Comparison of ENCODE assay signal across 32 cellular contexts in genomic region chr5:127702434-127702833, GRCh38. TPM values are rescaled to one million over a fixed set of nuclear protein-coding genes. Genes with fewer than 3 reads are reported as not detected.
"Had no signal": no experiment of that assay in that cellular context is flagged by ENCODE, and none has a peak within 500 bp of the region (broad histone marks: within the 10 kb centered on the region; RNA-seq: fewer than 3 reads in every experiment).

No MANE protein-coding gene starts in this region.

- H3K4me1 ChIP-seq: Peyer's patch had no signal

- H3K4me3 Mint-ChIP-seq: activated B cell treated with CpG ODN at 0.5 μM for 24 hours; activated CD4-positive, alpha-beta memory T cell treated with anti-CD3 and anti-CD28 coated beads for 36 hours; activated naive CD4-positive, alpha-beta T cell treated with anti-CD3 and anti-CD28 coated beads, Interleukin-2, amount 10 ng/mL, durations not matched to agents 7 days and 5 days; activated naive CD8-positive, alpha-beta T cell; activated naive CD8-positive, alpha-beta T cell treated with anti-CD3 and anti-CD28 coated beads, Interleukin-2, amount 50 U/mL, for 24 hours; brain had no signal

- H3K9me3 ChIP-seq: MG63, Peyer's patch had no signal

- H3K27ac ChIP-seq: Peyer's patch had no signal

- DNase-seq: activated B cell treated with CpG ODN at 0.5 μM for 24 hours; activated CD4-positive, alpha-beta memory T cell treated with anti-CD3 and anti-CD28 coated beads for 36 hours; activated CD4-positive, alpha-beta T cell treated with anti-CD3 and anti-CD28 coated beads for 4 hours; activated CD4-positive, alpha-beta T cell treated with anti-CD3 and anti-CD28 coated beads, Interleukin-2, amount 50 U/mL, for 1 hour; activated CD4-positive, CD25-positive, alpha-beta regulatory T cell treated with anti-CD3 and anti-CD28 coated beads, Interleukin-2, amount 50 U/mL, for 72 hours; activated CD8-positive, alpha-beta memory T cell treated with anti-CD3 and anti-CD28 coated beads, Interleukin-2, amount 50 U/mL, for 4 hours; activated effector memory CD4-positive, alpha-beta T cell treated with Interleukin-2 at 50 U/mL for 16 hours; activated naive CD4-positive, alpha-beta T cell treated with anti-CD3 and anti-CD28 coated beads, Interleukin-2, amount 10 ng/mL, durations not matched to agents 7 days and 5 days; activated naive CD8-positive, alpha-beta T cell treated with anti-CD3 and anti-CD28 coated beads, Interleukin-2, amount 50 U/mL, for 24 hours; activated T-cell treated with anti-CD3 and anti-CD28 coated beads for 4 hours; activated T-cell treated with anti-CD3 and anti-CD28 coated beads, Interleukin-2, amount 50 U/mL, for 48 hours; Kasumi-1; KG1; MG63; NCI-H1048; NCI-H1105 treated with DMSO at 0.1 percent for 48 hours; NCI-H1436; NCI-H1694 treated with DMSO at 0.1 percent for 48 hours; NCI-H2029; NCI-H345; NCI-H526; NCI-H748 treated with DMSO at 0.1 percent for 48 hours; NK-92 treated with Interleukin-12 subunit alpha and Interleukin-12 subunit beta, amount 100 ng/mL, for 24 hours; PC-3; Peyer's patch; RPMI8226; SW 1271; T-helper 1 cell; T-helper 9 cell had no signal

- H3K27ac Mint-ChIP-seq: activated B cell treated with CpG ODN at 0.5 μM for 24 hours; activated CD4-positive, alpha-beta memory T cell treated with anti-CD3 and anti-CD28 coated beads for 36 hours; activated naive CD4-positive, alpha-beta T cell treated with anti-CD3 and anti-CD28 coated beads, Interleukin-2, amount 10 ng/mL, durations not matched to agents 7 days and 5 days; activated naive CD8-positive, alpha-beta T cell; activated naive CD8-positive, alpha-beta T cell treated with anti-CD3 and anti-CD28 coated beads, Interleukin-2, amount 50 U/mL, for 24 hours; brain had no signal

- H3K4me3 ChIP-seq: MG63, Peyer's patch had no signal

- H3K27me3 ChIP-seq: MG63, Peyer's patch had no signal

- H3K36me3 Mint-ChIP-seq: activated CD4-positive, alpha-beta memory T cell treated with anti-CD3 and anti-CD28 coated beads for 36 hours; activated naive CD4-positive, alpha-beta T cell treated with anti-CD3 and anti-CD28 coated beads, Interleukin-2, amount 10 ng/mL, durations not matched to agents 7 days and 5 days; activated naive CD8-positive, alpha-beta T cell; brain had no signal

- H3K36me3 ChIP-seq: MG63, Peyer's patch had no signal

- ATAC-seq: activated naive CD8-positive, alpha-beta T cell treated with anti-CD3 and anti-CD28 coated beads, Interleukin-2, amount 50 U/mL, for 24 hours; PC-3 had no signal

- H3K27me3 Mint-ChIP-seq: activated naive CD4-positive, alpha-beta T cell treated with anti-CD3 and anti-CD28 coated beads, Interleukin-2, amount 10 ng/mL, durations not matched to agents 7 days and 5 days; brain had no signal

- H3K9me3 Mint-ChIP-seq: activated B cell treated with CpG ODN at 0.5 μM for 24 hours; activated CD4-positive, alpha-beta memory T cell treated with anti-CD3 and anti-CD28 coated beads for 36 hours; activated naive CD4-positive, alpha-beta T cell treated with anti-CD3 and anti-CD28 coated beads, Interleukin-2, amount 10 ng/mL, durations not matched to agents 7 days and 5 days; activated naive CD8-positive, alpha-beta T cell treated with anti-CD3 and anti-CD28 coated beads, Interleukin-2, amount 50 U/mL, for 24 hours; brain had no signal

- H3K4me1 Mint-ChIP-seq: activated B cell treated with CpG ODN at 0.5 μM for 24 hours; activated naive CD4-positive, alpha-beta T cell treated with anti-CD3 and anti-CD28 coated beads, Interleukin-2, amount 10 ng/mL, durations not matched to agents 7 days and 5 days; activated naive CD8-positive, alpha-beta T cell treated with anti-CD3 and anti-CD28 coated beads, Interleukin-2, amount 50 U/mL, for 24 hours had no signal

RNA-seq across cellular contexts. Expression of gene CCDC192, which starts 0.8 kb away (rescaled TPM):
- total RNA-seq: activated B cell treated with CpG ODN at 0.5 μM for 24 hours; activated CD4-positive, alpha-beta memory T cell treated with anti-CD3 and anti-CD28 coated beads for 36 hours; NCI-H460; PC-3; Peyer's patch had no signal

RNA-seq across cellular contexts. Expression of gene CTXN3, which starts 53.6 kb away (rescaled TPM):
- total RNA-seq: activated B cell treated with CpG ODN at 0.5 μM for 24 hours; activated CD4-positive, alpha-beta memory T cell treated with anti-CD3 and anti-CD28 coated beads for 36 hours; NCI-H460; PC-3; Peyer's patch had no signal
